Comparison of ENCODE assay signal across 11 cellular contexts in the genomic region with DNA sequence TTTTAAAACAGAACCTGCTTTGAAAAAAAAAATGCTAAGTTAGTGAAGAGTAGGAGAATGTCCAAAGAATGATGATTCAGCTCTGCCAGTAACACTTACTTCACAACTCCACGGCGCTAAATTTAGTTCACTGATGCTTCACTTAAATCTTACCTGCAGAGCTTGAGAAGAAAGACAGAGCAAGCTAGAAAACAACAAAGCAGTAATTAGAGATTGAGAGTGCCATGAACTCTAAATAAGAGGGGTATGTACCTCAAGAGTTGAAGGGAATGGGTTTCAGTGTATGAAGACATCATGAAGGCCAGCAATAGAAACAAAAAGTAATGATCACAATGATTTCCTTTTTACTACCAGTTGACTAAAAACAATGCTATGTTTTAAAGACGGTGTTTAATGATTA. TPM values are rescaled to one million over a fixed set of nuclear protein-coding genes. Genes with fewer than 3 reads are reported as not detected.
DNase-seq lines count a peak whose midpoint lies in the region; ATAC-seq and TF ChIP-seq lines count a peak whose summit lies in the region.
"Had no signal": no experiment of that assay in that cellular context is flagged by ENCODE, and none has a peak within 500 bp of the region (broad histone marks: within the 10 kb centered on the region; RNA-seq: fewer than 3 reads in every experiment).

No MANE protein-coding gene starts in this region.

- H3K4me2 ChIP-seq in GM23338: no peak overlapping the region

- H3K27me3 Mint-ChIP-seq in GM23338 (ENCODE audit: insufficient read depth, low read depth, poor library complexity) (peaks cover 4% of the 10 kb centered on the region), osteocyte (ENCODE audit: unreplicated experiment) (no peaks in the 10 kb centered on the region)
- H3K27me3 Mint-ChIP-seq: activated naive CD8-positive, alpha-beta T cell treated with anti-CD3 and anti-CD28 coated beads, Interleukin-2, amount 10 ng/mL, durations not matched to agents 7 days and 5 days had no signal

- DNase-seq in iris pigment epithelial cell (ENCODE audit: low read depth) (peak; percentile 81), RKO (ENCODE audit: low spot score) (no peak), GM23338 (ENCODE audit: low spot score) (no peak), osteocyte (ENCODE audit: extremely low spot score, unreplicated experiment) (no peak)
- DNase-seq: activated naive CD8-positive, alpha-beta T cell treated with anti-CD3 and anti-CD28 coated beads, Interleukin-2, amount 10 ng/mL, durations not matched to agents 7 days and 5 days; thyroid gland had no signal

- peaks cover 82% of the 10 kb centered on the region for H3K36me3 Mint-ChIP-seq in GM23338 (ENCODE audit: low read depth)
- H3K36me3 Mint-ChIP-seq in osteocyte (ENCODE audit: unreplicated experiment): peaks cover 60% of the 10 kb centered on the region

- H3K27ac ChIP-seq in GM23338 (ENCODE audit: low read depth): no peak overlapping the region
- H3K27ac ChIP-seq: SJSA1, thyroid gland had no signal

- H3K4me1 Mint-ChIP-seq in GM23338 (no peaks in the 10 kb centered on the region), osteocyte (ENCODE audit: unreplicated experiment) (peaks cover 6% of the 10 kb centered on the region)
- H3K4me1 Mint-ChIP-seq: activated naive CD8-positive, alpha-beta T cell treated with anti-CD3 and anti-CD28 coated beads, Interleukin-2, amount 10 ng/mL, durations not matched to agents 7 days and 5 days had no signal

- H3K27ac Mint-ChIP-seq in GM23338 (no peak overlapping the region), osteocyte (ENCODE audit: unreplicated experiment) (no peak overlapping the region)
- H3K27ac Mint-ChIP-seq: activated naive CD8-positive, alpha-beta T cell treated with anti-CD3 and anti-CD28 coated beads, Interleukin-2, amount 10 ng/mL, durations not matched to agents 7 days and 5 days had no signal

- no peaks in the 10 kb centered on the region for H4K20me1 ChIP-seq in GM23338 (replicated peaks; ENCODE audit: insufficient read depth)

- no peak for TF ChIP-seq CTCF in GM23338 (conservative IDR thresholded peaks at IDR 0.05; ENCODE audit: low read depth in 2 of 2)
- TF ChIP-seq CTCF in osteocyte (IDR thresholded peaks at IDR 0.05): no peak

- no peaks in the 10 kb centered on the region for H3F3A ChIP-seq in GM23338 (replicated peaks; ENCODE audit: low read depth)

- peaks cover 48% of the 10 kb centered on the region; the same call in 1 of the 2 replicates for H3K36me3 ChIP-seq in GM23338 (ENCODE audit: insufficient read depth)

- H3K9me3 Mint-ChIP-seq in GM23338 (no peaks in the 10 kb centered on the region), osteocyte (ENCODE audit: unreplicated experiment) (no peaks in the 10 kb centered on the region)
- H3K9me3 Mint-ChIP-seq: activated naive CD8-positive, alpha-beta T cell treated with anti-CD3 and anti-CD28 coated beads, Interleukin-2, amount 10 ng/mL, durations not matched to agents 7 days and 5 days had no signal

- no peaks in the 10 kb centered on the region for H3K9me2 ChIP-seq in GM23338 (ENCODE audit: insufficient read depth)

- H3K4me1 ChIP-seq in GM23338 (ENCODE audit: insufficient read depth): no peaks in the 10 kb centered on the region
- H3K4me1 ChIP-seq: SJSA1, thyroid gland had no signal

- ATAC-seq in GM18517 (IDR thresholded peaks at IDR 0.05; ENCODE audit: unreplicated experiment): peak; percentile 86
- peak; percentile 66 for ATAC-seq in GM21576 (IDR thresholded peaks at IDR 0.05; ENCODE audit: unreplicated experiment)
- peak; percentile 58 for ATAC-seq in HG03565 (IDR thresholded peaks at IDR 0.05; ENCODE audit: unreplicated experiment)
- ATAC-seq in HG02571 (IDR thresholded peaks at IDR 0.05; ENCODE audit: unreplicated experiment): no peak
- ATAC-seq in GM23338: no peak

- H3K4me3 Mint-ChIP-seq in GM23338 (no peak overlapping the region), osteocyte (ENCODE audit: unreplicated experiment) (no peak overlapping the region)
- H3K4me3 Mint-ChIP-seq: activated naive CD8-positive, alpha-beta T cell treated with anti-CD3 and anti-CD28 coated beads, Interleukin-2, amount 10 ng/mL, durations not matched to agents 7 days and 5 days had no signal

- H3K79me2 ChIP-seq in GM23338 (replicated peaks; ENCODE audit: insufficient read depth): 0 out of 2 replicates have a peak, but pooled peaks cover 3% of the 10 kb centered on the region

- no peak overlapping the region for H3K4me3 ChIP-seq in GM23338
- H3K4me3 ChIP-seq: SJSA1, thyroid gland had no signal

- no peaks in the 10 kb centered on the region for H3K27me3 ChIP-seq in GM23338 (ENCODE audit: insufficient read depth)
- H3K27me3 ChIP-seq: SJSA1, thyroid gland had no signal

- no peak overlapping the region for H2AFZ ChIP-seq in GM23338

TF ChIP-seq in GM23338, 12 proteins besides CTCF, POLR2A, EP300 and RAD21 (continues in another document):
- TF ChIP-seq CREB1 (CRISPR knock-in tag; IDR thresholded peaks at IDR 0.05; ENCODE audit: low read depth): no peak
- TF ChIP-seq, protein P1, sequence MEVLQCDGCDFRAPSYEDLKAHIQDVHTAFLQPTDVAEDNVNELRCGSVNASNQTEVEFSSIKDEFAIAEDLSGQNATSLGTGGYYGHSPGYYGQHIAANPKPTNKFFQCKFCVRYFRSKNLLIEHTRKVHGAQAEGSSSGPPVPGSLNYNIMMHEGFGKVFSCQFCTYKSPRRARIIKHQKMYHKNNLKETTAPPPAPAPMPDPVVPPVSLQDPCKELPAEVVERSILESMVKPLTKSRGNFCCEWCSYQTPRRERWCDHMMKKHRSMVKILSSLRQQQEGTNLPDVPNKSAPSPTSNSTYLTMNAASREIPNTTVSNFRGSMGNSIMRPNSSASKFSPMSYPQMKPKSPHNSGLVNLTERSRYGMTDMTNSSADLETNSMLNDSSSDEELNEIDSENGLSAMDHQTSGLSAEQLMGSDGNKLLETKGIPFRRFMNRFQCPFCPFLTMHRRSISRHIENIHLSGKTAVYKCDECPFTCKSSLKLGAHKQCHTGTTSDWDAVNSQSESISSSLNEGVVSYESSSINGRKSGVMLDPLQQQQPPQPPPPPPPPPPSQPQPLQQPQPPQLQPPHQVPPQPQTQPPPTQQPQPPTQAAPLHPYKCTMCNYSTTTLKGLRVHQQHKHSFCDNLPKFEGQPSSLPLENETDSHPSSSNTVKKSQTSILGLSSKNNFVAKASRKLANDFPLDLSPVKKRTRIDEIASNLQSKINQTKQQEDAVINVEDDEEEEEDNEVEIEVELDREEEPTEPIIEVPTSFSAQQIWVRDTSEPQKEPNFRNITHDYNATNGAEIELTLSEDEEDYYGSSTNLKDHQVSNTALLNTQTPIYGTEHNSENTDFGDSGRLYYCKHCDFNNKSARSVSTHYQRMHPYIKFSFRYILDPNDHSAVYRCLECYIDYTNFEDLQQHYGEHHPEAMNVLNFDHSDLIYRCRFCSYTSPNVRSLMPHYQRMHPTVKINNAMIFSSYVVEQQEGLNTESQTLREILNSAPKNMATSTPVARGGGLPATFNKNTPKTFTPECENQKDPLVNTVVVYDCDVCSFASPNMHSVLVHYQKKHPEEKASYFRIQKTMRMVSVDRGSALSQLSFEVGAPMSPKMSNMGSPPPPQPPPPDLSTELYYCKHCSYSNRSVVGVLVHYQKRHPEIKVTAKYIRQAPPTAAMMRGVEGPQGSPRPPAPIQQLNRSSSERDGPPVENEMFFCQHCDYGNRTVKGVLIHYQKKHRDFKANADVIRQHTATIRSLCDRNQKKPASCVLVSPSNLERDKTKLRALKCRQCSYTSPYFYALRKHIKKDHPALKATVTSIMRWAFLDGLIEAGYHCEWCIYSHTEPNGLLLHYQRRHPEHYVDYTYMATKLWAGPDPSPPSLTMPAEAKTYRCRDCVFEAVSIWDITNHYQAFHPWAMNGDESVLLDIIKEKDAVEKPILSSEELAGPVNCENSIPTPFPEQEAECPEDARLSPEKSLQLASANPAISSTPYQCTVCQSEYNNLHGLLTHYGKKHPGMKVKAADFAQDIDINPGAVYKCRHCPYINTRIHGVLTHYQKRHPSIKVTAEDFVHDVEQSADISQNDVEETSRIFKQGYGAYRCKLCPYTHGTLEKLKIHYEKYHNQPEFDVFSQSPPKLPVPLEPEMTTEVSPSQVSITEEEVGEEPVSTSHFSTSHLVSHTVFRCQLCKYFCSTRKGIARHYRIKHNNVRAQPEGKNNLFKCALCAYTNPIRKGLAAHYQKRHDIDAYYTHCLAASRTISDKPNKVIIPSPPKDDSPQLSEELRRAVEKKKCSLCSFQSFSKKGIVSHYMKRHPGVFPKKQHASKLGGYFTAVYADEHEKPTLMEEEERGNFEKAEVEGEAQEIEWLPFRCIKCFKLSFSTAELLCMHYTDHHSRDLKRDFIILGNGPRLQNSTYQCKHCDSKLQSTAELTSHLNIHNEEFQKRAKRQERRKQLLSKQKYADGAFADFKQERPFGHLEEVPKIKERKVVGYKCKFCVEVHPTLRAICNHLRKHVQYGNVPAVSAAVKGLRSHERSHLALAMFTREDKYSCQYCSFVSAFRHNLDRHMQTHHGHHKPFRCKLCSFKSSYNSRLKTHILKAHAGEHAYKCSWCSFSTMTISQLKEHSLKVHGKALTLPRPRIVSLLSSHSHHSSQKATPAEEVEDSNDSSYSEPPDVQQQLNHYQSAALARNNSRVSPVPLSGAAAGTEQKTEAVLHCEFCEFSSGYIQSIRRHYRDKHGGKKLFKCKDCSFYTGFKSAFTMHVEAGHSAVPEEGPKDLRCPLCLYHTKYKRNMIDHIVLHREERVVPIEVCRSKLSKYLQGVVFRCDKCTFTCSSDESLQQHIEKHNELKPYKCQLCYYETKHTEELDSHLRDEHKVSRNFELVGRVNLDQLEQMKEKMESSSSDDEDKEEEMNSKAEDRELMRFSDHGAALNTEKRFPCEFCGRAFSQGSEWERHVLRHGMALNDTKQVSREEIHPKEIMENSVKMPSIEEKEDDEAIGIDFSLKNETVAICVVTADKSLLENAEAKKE (CRISPR knock-in tag; IDR thresholded peaks at IDR 0.05): no peak
- no peak for TF ChIP-seq POLR2AphosphoS5 (IDR thresholded peaks at IDR 0.05; ENCODE audit: low read depth)
- no peak for TF ChIP-seq ZNF331 (CRISPR knock-in tag; IDR thresholded peaks at IDR 0.05; ENCODE audit: low read depth)
- TF ChIP-seq, protein P2, sequence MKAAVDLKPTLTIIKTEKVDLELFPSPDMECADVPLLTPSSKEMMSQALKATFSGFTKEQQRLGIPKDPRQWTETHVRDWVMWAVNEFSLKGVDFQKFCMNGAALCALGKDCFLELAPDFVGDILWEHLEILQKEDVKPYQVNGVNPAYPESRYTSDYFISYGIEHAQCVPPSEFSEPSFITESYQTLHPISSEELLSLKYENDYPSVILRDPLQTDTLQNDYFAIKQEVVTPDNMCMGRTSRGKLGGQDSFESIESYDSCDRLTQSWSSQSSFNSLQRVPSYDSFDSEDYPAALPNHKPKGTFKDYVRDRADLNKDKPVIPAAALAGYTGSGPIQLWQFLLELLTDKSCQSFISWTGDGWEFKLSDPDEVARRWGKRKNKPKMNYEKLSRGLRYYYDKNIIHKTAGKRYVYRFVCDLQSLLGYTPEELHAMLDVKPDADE (IDR thresholded peaks at IDR 0.05): no peak
- no peak for TF ChIP-seq EZH2 (IDR thresholded peaks at IDR 0.05; ENCODE audit: low read depth, unreplicated experiment)

RNA-seq across cellular contexts. Expression of a gene that starts 32.8 kb away (rescaled TPM):
- 115 and 133 TPM in 2 replicates for total RNA-seq in GM23338 (2014; rRNA removed; shearing (Covaris generic))
- 140 and 158 TPM in 2 replicates for polyA plus RNA-seq in GM23338 (2016; fragmentation: Nextera tagmentation; extraction: Ambion mirVana)
- 158 and 165 TPM in 2 replicates for total RNA-seq in osteocyte

Comparison
In these comparisons a context has a peak if more than half of its experiments do, and no peak if none do; other contexts are left out.
1. ATAC-seq: peak in GM18517 (single experiment), GM21576 (single experiment) and HG03565 (single experiment); none in HG02571 (single experiment) and GM23338 (single experiment).